ENCODE assay signal across 31 cellular contexts in genomic region chr10:129424978-129425377, GRCh38.
"Had no signal": no experiment of that assay in that cellular context is flagged by ENCODE, and none has a peak within 500 bp of the region (broad histone marks: within the 10 kb centered on the region; RNA-seq: fewer than 3 reads in every experiment).

No MANE protein-coding gene starts in this region.

- H3K79me2 ChIP-seq: parathyroid adenoma had no signal

- H2AFZ ChIP-seq: parathyroid adenoma had no signal

- H3K4me3 ChIP-seq: ovary, psoas muscle, skin epidermis, smooth muscle cell, spleen, suprapubic skin, testis, tibial artery, transverse colon, upper lobe of right lung, uterus had no signal

- H3K9me3 ChIP-seq: neutrophil, ovary, psoas muscle, spleen, suprapubic skin, testis, tibial artery, transverse colon, upper lobe of right lung, uterus had no signal

- H3K4me1 ChIP-seq: parathyroid adenoma, psoas muscle, spleen, suprapubic skin, testis, tibial artery, transverse colon, upper lobe of right lung, uterus had no signal

- ATAC-seq: naive thymus-derived CD8-positive, alpha-beta T cell; natural killer cell treated with Interleukin-12 subunit alpha and Interleukin-12 subunit beta and Interleukin-15 and Interleukin-18, amount 100 ng/mL, for 72 hours; psoas muscle; right cardiac atrium; sciatic nerve; stimulated activated memory B cell treated with anti-CD40 and anti-IgM and Interleukin-4, amounts not matched to agents 10 μg/mL and 1 μg/mL and 100 μg/mL, for 72 hours; stimulated activated naive CD8-positive, alpha-beta T cell treated with anti-CD3 and anti-CD28 coated beads, Interleukin-15, amount 100 ng/mL, for 72 hours; stimulated activated naive CD8-positive, alpha-beta T cell treated with anti-CD3 and anti-CD28 coated beads, Interleukin-15, Interleukin-2, amounts not matched to agents 100 U/mL and 50 U/mL, for 24 hours; upper lobe of right lung had no signal

- H3K4me2 ChIP-seq: smooth muscle cell had no signal

- DNase-seq: naive B cell; naive thymus-derived CD8-positive, alpha-beta T cell; nephron progenitor cell; nucleus accumbens; posterior cingulate gyrus; psoas muscle; right cardiac atrium; spleen; stimulated activated CD4-positive, alpha-beta T cell treated with anti-CD3 and anti-CD28 coated beads, Interleukin-12 subunit alpha, Interleukin-12 subunit beta, amount 100 ng/mL, for 4 hours; stimulated activated CD4-positive, alpha-beta T cell treated with anti-CD3 and anti-CD28 coated beads, Interleukin-1b, Interleukin-23, amount 100 ng/mL, for 48 hours; stimulated activated CD4-positive, alpha-beta T cell treated with anti-CD3 and anti-CD28 coated beads, Interleukin-4, amount 100 ng/mL, for 1 hour; stimulated activated CD4-positive, alpha-beta T cell treated with anti-CD3 and anti-CD28 coated beads, Interleukin-4, amount 100 ng/mL, for 4 hours; stimulated activated CD8-positive, alpha-beta memory T cell treated with anti-CD3 and anti-CD28 coated beads, Interleukin-4, amount 100 ng/mL, for 48 hours; stimulated activated naive CD4-positive, alpha-beta T cell; stimulated activated naive CD8-positive, alpha-beta T cell treated with anti-CD3 and anti-CD28 coated beads, Interleukin-15, amount 100 ng/mL, for 72 hours; stimulated activated naive CD8-positive, alpha-beta T cell treated with anti-CD3 and anti-CD28 coated beads, Interleukin-15, Interleukin-2, amounts not matched to agents 100 U/mL and 50 U/mL, for 24 hours; substantia nigra; testis; tibial artery; transverse colon; upper lobe of right lung; uterus had no signal

- H3K27me3 ChIP-seq: ovary, testis, tibial artery, transverse colon, upper lobe of right lung, uterus had no signal

- H3K9ac ChIP-seq: parathyroid adenoma had no signal

- H3K27ac ChIP-seq: neutrophil, ovary, parathyroid adenoma, psoas muscle, skin epidermis, spleen, suprapubic skin, testis, tibial artery, transverse colon, upper lobe of right lung, uterus had no signal

- H3K36me3 ChIP-seq: neutrophil, ovary, spleen, suprapubic skin, tibial artery, transverse colon, upper lobe of right lung, uterus had no signal
